Comparison of ENCODE assay signal across 1 cellular context in genomic region chr6:33053230-33053629, GRCh38.
TF ChIP-seq lines count a peak whose summit lies in the region.

No MANE protein-coding gene starts in this region.

TF ChIP-seq in SK-N-SH treated with all-trans-retinoic acid at 6 μM for 48 hours, 23 proteins besides CTCF, POLR2A, EP300 and RAD21 (continued from another document):
- TF ChIP-seq TSHZ2 (CRISPR knock-in tag; IDR thresholded peaks at IDR 0.05) (no peak), RARB (CRISPR knock-in tag; IDR thresholded peaks at IDR 0.05) (no peak), OSR1 (CRISPR knock-in tag; IDR thresholded peaks at IDR 0.05) (no peak), ESRRG (CRISPR knock-in tag; IDR thresholded peaks at IDR 0.05) (no peak), ZFP3 (CRISPR knock-in tag; IDR thresholded peaks at IDR 0.05) (no peak)
- TF ChIP-seq, protein P1, sequence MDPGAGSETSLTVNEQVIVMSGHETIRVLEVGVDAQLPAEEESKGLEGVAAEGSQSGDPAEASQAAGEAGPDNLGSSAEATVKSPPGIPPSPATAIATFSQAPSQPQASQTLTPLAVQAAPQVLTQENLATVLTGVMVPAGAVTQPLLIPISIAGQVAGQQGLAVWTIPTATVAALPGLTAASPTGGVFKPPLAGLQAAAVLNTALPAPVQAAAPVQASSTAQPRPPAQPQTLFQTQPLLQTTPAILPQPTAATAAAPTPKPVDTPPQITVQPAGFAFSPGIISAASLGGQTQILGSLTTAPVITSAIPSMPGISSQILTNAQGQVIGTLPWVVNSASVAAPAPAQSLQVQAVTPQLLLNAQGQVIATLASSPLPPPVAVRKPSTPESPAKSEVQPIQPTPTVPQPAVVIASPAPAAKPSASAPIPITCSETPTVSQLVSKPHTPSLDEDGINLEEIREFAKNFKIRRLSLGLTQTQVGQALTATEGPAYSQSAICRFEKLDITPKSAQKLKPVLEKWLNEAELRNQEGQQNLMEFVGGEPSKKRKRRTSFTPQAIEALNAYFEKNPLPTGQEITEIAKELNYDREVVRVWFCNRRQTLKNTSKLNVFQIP (CRISPR knock-in tag; IDR thresholded peaks at IDR 0.05; ENCODE audit: borderline replicate concordance, low read depth), result no peak
- TF ChIP-seq, protein P2, sequence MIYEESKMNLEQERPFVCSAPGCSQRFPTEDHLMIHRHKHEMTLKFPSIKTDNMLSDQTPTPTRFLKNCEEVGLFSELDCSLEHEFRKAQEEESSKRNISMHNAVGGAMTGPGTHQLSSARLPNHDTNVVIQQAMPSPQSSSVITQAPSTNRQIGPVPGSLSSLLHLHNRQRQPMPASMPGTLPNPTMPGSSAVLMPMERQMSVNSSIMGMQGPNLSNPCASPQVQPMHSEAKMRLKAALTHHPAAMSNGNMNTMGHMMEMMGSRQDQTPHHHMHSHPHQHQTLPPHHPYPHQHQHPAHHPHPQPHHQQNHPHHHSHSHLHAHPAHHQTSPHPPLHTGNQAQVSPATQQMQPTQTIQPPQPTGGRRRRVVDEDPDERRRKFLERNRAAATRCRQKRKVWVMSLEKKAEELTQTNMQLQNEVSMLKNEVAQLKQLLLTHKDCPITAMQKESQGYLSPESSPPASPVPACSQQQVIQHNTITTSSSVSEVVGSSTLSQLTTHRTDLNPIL (CRISPR knock-in tag; IDR thresholded peaks at IDR 0.05; ENCODE audit: low read depth), result no peak
TF ChIP-seq in SK-N-SH treated with all-trans-retinoic acid at 6 μM for 48 hours: peak in this region for 0.
